8 cellular contexts compared by ENCODE assay signal in the genomic region with DNA sequence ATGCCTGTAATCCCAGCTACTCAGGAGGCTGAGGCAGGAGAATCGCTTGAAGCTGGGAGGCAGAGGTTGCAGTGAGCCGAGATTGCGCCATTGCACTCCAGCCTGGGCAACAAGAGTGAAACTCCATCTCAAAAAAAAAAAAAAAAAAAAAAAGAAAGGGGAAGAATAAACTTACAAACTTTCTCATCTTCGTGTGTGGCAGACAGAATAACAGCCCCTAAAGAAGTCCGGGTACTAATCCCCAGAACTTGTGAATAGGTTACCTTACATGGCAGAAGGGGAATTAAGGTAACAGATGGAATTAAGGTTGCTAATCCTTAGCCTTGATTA. TPM values are rescaled to one million over a fixed set of nuclear protein-coding genes. Genes with fewer than 3 reads are reported as not detected.
DNase-seq lines count a peak whose midpoint lies in the region; ATAC-seq and TF ChIP-seq lines count a peak whose summit lies in the region.
"Not testable (repeated sequence)": the region's sequence is repeated elsewhere in the genome, so short reads cannot be mapped to it uniquely, and the experiment has no call there.

No MANE protein-coding gene starts in this region.

- WGBS in right cardiac atrium = 78% methylated on average over 5 of the region's 5 CpGs
- WGBS in stomach, 5 donors = 68 to 82% (median 75%) methylated on average over 5 of the region's 5 CpGs

- not testable (repeated sequence) for TF ChIP-seq EP300 in stomach (IDR thresholded peaks at IDR 0.05)

- H3K27ac ChIP-seq in KMS-11 (peak overlapping the region; percentile 80), RWPE1 (peak overlapping the region; percentile 38), breast epithelium (peak overlapping the region; percentile 72 to 93), right cardiac atrium (ENCODE audit: low read length) (peak overlapping the region; percentile 15), stomach (peak overlapping the region in 4 of 5 donors; percentile 91 to 97 (median 94))

- H3K4me1 ChIP-seq in KMS-11 (ENCODE audit: low read depth, poor library complexity, severe bottlenecking) (peaks cover 81% of the 10 kb centered on the region), stomach (peaks cover 35 to 69% (median 51%) of the 10 kb centered on the region in 4 donors)
- H3K4me1 ChIP-seq in breast epithelium; right cardiac atrium (ENCODE audit: control insufficient read depth, insufficient read depth, low read length): not testable (repeated sequence)

- CTCF ChIA-PET in RWPE1 (lab: Yijun Ruan, JAX) = not testable (repeated sequence)
- CTCF ChIA-PET in activated CD8-positive, alpha-beta memory T cell treated with anti-CD3 and anti-CD28 coated beads, Interleukin-2, amount 10 ng/mL, durations not matched to agents 7 days and 5 days (lab: Charles Lee) = interaction anchor here (0.7 to 1.9 kb wide), 5 partner anchors 16 to 71 kb away, joined by 3 to 6 read pairs (median 5); no protein-coding TSS in a partner anchor

- H3K79me2 ChIP-seq in KMS-11 (ENCODE audit: insufficient read depth, low read depth) = peaks cover 77% of the 10 kb centered on the region

- intact Hi-C loops in CD14-positive monocyte (cut with micrococcal nuclease); breast epithelium (cut with DNase I; ENCODE audit: low total_unique reads); right cardiac atrium (cut with DNase I); stomach (cut with DNase I; ENCODE audit: low total_unique reads): not testable (repeated sequence)

- H3K4me3 Mint-ChIP-seq in CD14-positive monocyte (peak overlapping the region; percentile 90 to 95), nephron (peak overlapping the region; percentile 76 to 83 (median 78))
- H3K4me3 Mint-ChIP-seq in activated CD8-positive, alpha-beta memory T cell treated with anti-CD3 and anti-CD28 coated beads, Interleukin-2, amount 10 ng/mL, durations not matched to agents 7 days and 5 days = peak overlapping the region; percentile 79

- not testable (repeated sequence) for DNase-seq in CD14-positive monocyte (ENCODE audit: low spot score); RWPE1 (ENCODE audit: low spot score); activated CD8-positive, alpha-beta memory T cell treated with anti-CD3 and anti-CD28 coated beads, Interleukin-2, amount 10 ng/mL, durations not matched to agents 7 days and 5 days; breast epithelium (ENCODE audit: low spot score in 2 of 2); right cardiac atrium; stomach

- ATAC-seq in activated CD8-positive, alpha-beta memory T cell treated with anti-CD3 and anti-CD28 coated beads, Interleukin-2, amount 10 ng/mL, durations not matched to agents 7 days and 5 days; right cardiac atrium: not testable (repeated sequence)

- not testable (repeated sequence) for H2AFZ ChIP-seq in KMS-11 (ENCODE audit: low read depth)

- H3K27ac Mint-ChIP-seq in CD14-positive monocyte = peak overlapping the region; percentile 94 to 100 (median 97)
- H3K27ac Mint-ChIP-seq in activated CD8-positive, alpha-beta memory T cell treated with anti-CD3 and anti-CD28 coated beads, Interleukin-2, amount 10 ng/mL, durations not matched to agents 7 days and 5 days = peak overlapping the region; percentile 98
- peak overlapping the region in 2 of 3 experiments; percentile 59 to 74 for H3K27ac Mint-ChIP-seq in nephron

- TF ChIP-seq POLR2A in breast epithelium (IDR thresholded peaks at IDR 0.05); stomach (IDR thresholded peaks at IDR 0.05): not testable (repeated sequence)

- peak overlapping the region; percentile 90 for H3K4me2 ChIP-seq in KMS-11

- H4K20me1 ChIP-seq in KMS-11 (ENCODE audit: insufficient read depth) = not testable (repeated sequence)

- peaks cover 6 to 12% of the 10 kb centered on the region in 2 donors for H3K36me3 Mint-ChIP-seq in CD14-positive monocyte
- H3K36me3 Mint-ChIP-seq in activated CD8-positive, alpha-beta memory T cell treated with anti-CD3 and anti-CD28 coated beads, Interleukin-2, amount 10 ng/mL, durations not matched to agents 7 days and 5 days = peaks cover 12% of the 10 kb centered on the region
- not testable (repeated sequence) for H3K36me3 Mint-ChIP-seq in nephron (ENCODE audit: low read depth)

- H3K9ac ChIP-seq in KMS-11 = not testable (repeated sequence)

- not testable (repeated sequence) for H3K27me3 ChIP-seq in KMS-11 (ENCODE audit: insufficient read depth, low read depth); breast epithelium; right cardiac atrium (ENCODE audit: control insufficient read depth, insufficient read depth); stomach

- not testable (repeated sequence) for H3K36me3 ChIP-seq in KMS-11 (ENCODE audit: insufficient read depth); breast epithelium; stomach

- not testable (repeated sequence) for H3K27me3 Mint-ChIP-seq in CD14-positive monocyte (ENCODE audit: low read depth in 3 of 3); activated CD8-positive, alpha-beta memory T cell treated with anti-CD3 and anti-CD28 coated beads, Interleukin-2, amount 10 ng/mL, durations not matched to agents 7 days and 5 days; nephron (ENCODE audit: low read depth)

- H3K4me1 Mint-ChIP-seq in CD14-positive monocyte (peaks cover 68% of the 10 kb centered on the region), nephron (peaks cover 32% of the 10 kb centered on the region)
- peaks cover 57% of the 10 kb centered on the region for H3K4me1 Mint-ChIP-seq in activated CD8-positive, alpha-beta memory T cell treated with anti-CD3 and anti-CD28 coated beads, Interleukin-2, amount 10 ng/mL, durations not matched to agents 7 days and 5 days

- POLR2A ChIA-PET in RWPE1 (lab: Yijun Ruan, JAX; ENCODE audit: low non-redundant PET) = not testable (repeated sequence)

- not testable (repeated sequence) for TF ChIP-seq CTCF in CD14-positive monocyte (IDR thresholded peaks at IDR 0.05); KMS-11 (conservative IDR thresholded peaks at IDR 0.05; ENCODE audit: low read depth, low read length); RWPE1 (conservative IDR thresholded peaks at IDR 0.05; ENCODE audit: low read depth); breast epithelium (IDR thresholded peaks at IDR 0.05); nephron (IDR thresholded peaks at IDR 0.05; ENCODE audit: unreplicated experiment in 3 of 3); stomach (IDR thresholded peaks at IDR 0.05)

- not testable (repeated sequence) for H3K9me3 ChIP-seq in breast epithelium; right cardiac atrium (ENCODE audit: control insufficient read depth, low read length); stomach

- not testable (repeated sequence) for H3K9me3 Mint-ChIP-seq in CD14-positive monocyte; activated CD8-positive, alpha-beta memory T cell treated with anti-CD3 and anti-CD28 coated beads, Interleukin-2, amount 10 ng/mL, durations not matched to agents 7 days and 5 days (ENCODE audit: low read depth); nephron

- not testable (repeated sequence) for H3K4me3 ChIP-seq in KMS-11 (IDR thresholded peaks at IDR 0.05; ENCODE audit: insufficient read depth, low read depth, low read length); breast epithelium; right cardiac atrium (ENCODE audit: low read length); stomach

RNA-seq across cellular contexts. Expression of a gene that starts 2.8 kb away (rescaled TPM):
- polyA plus RNA-seq in CD14-positive monocyte (10 to 100 TPM; 68.6 to 80.9 TPM), right cardiac atrium (22.5 TPM), stomach (10 to 100 TPM; 29.6 to 51.5 (median 30.6) TPM)
- 100 to 1,000 TPM; 151 to 156 TPM for total RNA-seq in activated CD8-positive, alpha-beta memory T cell treated with anti-CD3 and anti-CD28 coated beads, Interleukin-2, amount 10 ng/mL, durations not matched to agents 7 days and 5 days
- total RNA-seq in breast epithelium (10 to 100 TPM; 49.5 to 64.8 (median 50.7) TPM), right cardiac atrium (10 to 100 TPM; 31.2 to 39.1 (median 36.7) TPM), stomach (100 to 1,000 TPM in 2 of 5 donors, 10 to 100 TPM in 3; 32.7 to 137 (median 80.2) TPM)

Comparison
In these comparisons a context has a peak if more than half of its experiments do, and no peak if none do; other contexts are left out.
1. H3K27ac ChIP-seq: peak in every context shown above with its lines; median percentile 94 in stomach; 82 in breast epithelium; 80 in KMS-11; 38 in RWPE1; 15 in right cardiac atrium.